In the genomic region with DNA sequence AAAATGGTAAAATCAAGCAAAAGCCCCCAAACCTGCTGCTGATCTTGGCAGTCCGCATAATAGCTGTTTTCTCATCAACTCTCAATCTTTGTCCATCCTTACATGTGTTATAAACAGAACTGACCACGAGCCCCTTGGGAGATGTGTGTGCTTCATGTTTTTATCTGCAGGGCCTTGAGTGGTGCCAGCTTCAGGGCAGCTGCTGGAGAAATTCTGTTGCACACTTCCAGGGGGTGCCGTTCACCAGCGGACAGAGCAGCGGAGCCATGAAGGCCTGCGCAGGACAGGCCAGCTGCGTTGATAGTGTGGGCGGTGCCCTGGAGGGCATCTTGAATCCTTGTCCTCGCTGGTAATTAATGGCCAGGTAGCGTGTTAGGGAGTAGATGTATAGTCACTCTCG, we compare ENCODE assay signal across 13 cellular contexts. TPM values are rescaled to one million over a fixed set of nuclear protein-coding genes. Genes with fewer than 3 reads are reported as not detected.
A peak's percentile ranks its signal among the peaks of the same experiment; 100 is the strongest.
DNase-seq lines count a peak whose midpoint lies in the region; ATAC-seq and TF ChIP-seq lines count a peak whose summit lies in the region.
"Had no signal": no experiment of that assay in that cellular context is flagged by ENCODE, and none has a peak within 500 bp of the region (broad histone marks: within the 10 kb centered on the region; RNA-seq: fewer than 3 reads in every experiment).

No MANE protein-coding gene starts in this region.

- no peak overlapping the region for H3K4me3 ChIP-seq in cardiac fibroblast (replicated peaks in 1 of 2; ENCODE audit: low read depth in 2 of 2, low read length in 2 of 2)
- H3K4me3 ChIP-seq in lower lobe of right lung = no peak overlapping the region
- H3K4me3 ChIP-seq: SK-N-MC had no signal

- peaks cover 13% of the 10 kb centered on the region for H3K36me3 ChIP-seq in lower lobe of right lung

- H3K27me3 ChIP-seq in lower lobe of right lung (ENCODE audit: low read depth) = no peaks in the 10 kb centered on the region

- H3K4me1 ChIP-seq in lower lobe of right lung = peaks cover 64% of the 10 kb centered on the region

- H3K9me3 ChIP-seq in lower lobe of right lung = no peaks in the 10 kb centered on the region

- H3K4me1 Mint-ChIP-seq in IgD-negative memory B cell = peaks cover 40 to 55% (median 44%) of the 10 kb centered on the region in 3 donors
- H3K4me1 Mint-ChIP-seq in stimulated activated naive B cell treated with anti-CD40 and anti-IgM and Interleukin-4, amounts not matched to agents 10 μg/mL and 1 μg/mL and 100 μg/mL, for 72 hours = peaks cover 55 to 82% of the 10 kb centered on the region in 2 donors
- H3K4me1 Mint-ChIP-seq in activated T-cell treated with anti-CD3 and anti-CD28 coated beads, Interleukin-2, amount 50 U/mL, for 4 hours (ENCODE audit: low read depth) = peaks cover 54% of the 10 kb centered on the region

- no peak for ATAC-seq in lower lobe of right lung
- peak; percentile 56 to 59 for ATAC-seq in stimulated activated naive B cell treated with anti-CD40 and anti-IgM and Interleukin-4, amounts not matched to agents 10 μg/mL and 1 μg/mL and 100 μg/mL, for 72 hours (replicated peaks)
- no peak for ATAC-seq in activated T-cell treated with anti-CD3 and anti-CD28 coated beads, Interleukin-2, amount 50 U/mL, for 4 hours
- ATAC-seq: stimulated activated naive CD8-positive, alpha-beta T cell treated with anti-CD3 and anti-CD28 coated beads, Interleukin-15, amount 100 ng/mL, for 72 hours had no signal

- no peaks in the 10 kb centered on the region for H3K36me3 Mint-ChIP-seq in IgD-negative memory B cell
- H3K36me3 Mint-ChIP-seq in stimulated activated naive B cell treated with anti-CD40 and anti-IgM and Interleukin-4, amounts not matched to agents 10 μg/mL and 1 μg/mL and 100 μg/mL, for 72 hours = peaks cover 10 to 30% of the 10 kb centered on the region in 2 donors
- H3K36me3 Mint-ChIP-seq in activated T-cell treated with anti-CD3 and anti-CD28 coated beads, Interleukin-2, amount 50 U/mL, for 4 hours (ENCODE audit: insufficient read depth) = peaks cover 7% of the 10 kb centered on the region

- peak overlapping the region in 2 of 3 donors; percentile 23 to 74 for H3K27ac Mint-ChIP-seq in IgD-negative memory B cell
- H3K27ac Mint-ChIP-seq in stimulated activated naive B cell treated with anti-CD40 and anti-IgM and Interleukin-4, amounts not matched to agents 10 μg/mL and 1 μg/mL and 100 μg/mL, for 72 hours = peak overlapping the region; percentile 67
- H3K27ac Mint-ChIP-seq: activated naive CD4-positive, alpha-beta T cell treated with anti-CD3 and anti-CD28 coated beads for 36 hours had no signal

- intact Hi-C loops in lower lobe of right lung (cut with DNase I) = no loop called here

- peak overlapping the region; percentile 27 for H3K27ac ChIP-seq in lower lobe of right lung
- H3K27ac ChIP-seq: SK-N-MC had no signal

- peak overlapping the region in 1 of 4 donors; percentile 73 for H3K4me3 Mint-ChIP-seq in IgD-negative memory B cell
- H3K4me3 Mint-ChIP-seq in stimulated activated naive B cell treated with anti-CD40 and anti-IgM and Interleukin-4, amounts not matched to agents 10 μg/mL and 1 μg/mL and 100 μg/mL, for 72 hours = peak overlapping the region; percentile 2 to 39
- no peak overlapping the region for H3K4me3 Mint-ChIP-seq in activated T-cell treated with anti-CD3 and anti-CD28 coated beads, Interleukin-2, amount 50 U/mL, for 4 hours
- H3K4me3 Mint-ChIP-seq: activated naive CD4-positive, alpha-beta T cell treated with anti-CD3 and anti-CD28 coated beads for 36 hours; stimulated activated naive CD8-positive, alpha-beta T cell treated with anti-CD3 and anti-CD28 coated beads, Interleukin-15, amount 100 ng/mL, for 72 hours had no signal

- DNase-seq in cardiac fibroblast (ENCODE audit: low read depth in 2 of 2) = peak; percentile 43 to 52
- no peak for DNase-seq in lower lobe of right lung
- no peak for DNase-seq in stimulated activated naive B cell treated with anti-CD40 and anti-IgM and Interleukin-4, amounts not matched to agents 10 μg/mL and 1 μg/mL and 100 μg/mL, for 72 hours
- no peak for DNase-seq in GM19240 (ENCODE audit: insufficient read length, low spot score)
- DNase-seq in mucosa of gallbladder (ENCODE audit: low spot score) = no peak
- DNase-seq in activated T-cell treated with anti-CD3 and anti-CD28 coated beads, Interleukin-2, amount 50 U/mL, for 4 hours = no peak
- DNase-seq: activated naive CD4-positive, alpha-beta T cell treated with anti-CD3 and anti-CD28 coated beads for 36 hours; cerebellar nuclear complex; NK-92 treated with Interleukin-12 subunit alpha and Interleukin-12 subunit beta, amount 100 ng/mL, for 24 hours; stimulated activated CD4-positive, alpha-beta T cell treated with anti-CD3 and anti-CD28 coated beads, Interleukin-4, amount 100 ng/mL, for 4 hours; stimulated activated naive CD8-positive, alpha-beta T cell treated with anti-CD3 and anti-CD28 coated beads, Interleukin-15, amount 100 ng/mL, for 72 hours had no signal

- no peaks in the 10 kb centered on the region for H3K9me3 Mint-ChIP-seq in IgD-negative memory B cell
- no peaks in the 10 kb centered on the region for H3K9me3 Mint-ChIP-seq in stimulated activated naive B cell treated with anti-CD40 and anti-IgM and Interleukin-4, amounts not matched to agents 10 μg/mL and 1 μg/mL and 100 μg/mL, for 72 hours
- H3K9me3 Mint-ChIP-seq in activated T-cell treated with anti-CD3 and anti-CD28 coated beads, Interleukin-2, amount 50 U/mL, for 4 hours = no peaks in the 10 kb centered on the region
- H3K9me3 Mint-ChIP-seq: activated naive CD4-positive, alpha-beta T cell treated with anti-CD3 and anti-CD28 coated beads for 36 hours; stimulated activated naive CD8-positive, alpha-beta T cell treated with anti-CD3 and anti-CD28 coated beads, Interleukin-15, amount 100 ng/mL, for 72 hours had no signal

- H3K27me3 Mint-ChIP-seq in IgD-negative memory B cell = no peaks in the 10 kb centered on the region
- no peaks in the 10 kb centered on the region for H3K27me3 Mint-ChIP-seq in stimulated activated naive B cell treated with anti-CD40 and anti-IgM and Interleukin-4, amounts not matched to agents 10 μg/mL and 1 μg/mL and 100 μg/mL, for 72 hours
- H3K27me3 Mint-ChIP-seq in activated T-cell treated with anti-CD3 and anti-CD28 coated beads, Interleukin-2, amount 50 U/mL, for 4 hours (ENCODE audit: low read depth) = no peaks in the 10 kb centered on the region
- H3K27me3 Mint-ChIP-seq: stimulated activated naive CD8-positive, alpha-beta T cell treated with anti-CD3 and anti-CD28 coated beads, Interleukin-15, amount 100 ng/mL, for 72 hours had no signal

- TF ChIP-seq CTCF in cardiac fibroblast (IDR thresholded peaks at IDR 0.05; ENCODE audit: low read depth, low read length) (no peak), lower lobe of right lung (IDR thresholded peaks at IDR 0.05) (no peak)

RNA-seq across cellular contexts. Expression of a gene that starts 20.1 kb away (rescaled TPM):
- polyA plus RNA-seq in IgD-negative memory B cell = 14.4 TPM
- total RNA-seq in lower lobe of right lung (232 TPM), mucosa of gallbladder (263 TPM)
- 100 to 1,000 TPM; 121 to 132 (median 132) TPM for total RNA-seq in activated T-cell treated with anti-CD3 and anti-CD28 coated beads, Interleukin-2, amount 50 U/mL, for 4 hours

Comparison
In these comparisons a context has a peak if more than half of its experiments do, and no peak if none do; other contexts are left out.
1. DNase-seq: peak in cardiac fibroblast (2 of 2); none in lower lobe of right lung (single experiment), stimulated activated naive B cell treated with anti-CD40 and anti-IgM and Interleukin-4, amounts not matched to agents 10 μg/mL and 1 μg/mL and 100 μg/mL, for 72 hours (single experiment), GM19240 (single experiment), mucosa of gallbladder (single experiment) and activated T-cell treated with anti-CD3 and anti-CD28 coated beads, Interleukin-2, amount 50 U/mL, for 4 hours (single experiment).
2. ATAC-seq: peak in stimulated activated naive B cell treated with anti-CD40 and anti-IgM and Interleukin-4, amounts not matched to agents 10 μg/mL and 1 μg/mL and 100 μg/mL, for 72 hours (2 of 2); none in lower lobe of right lung (0 of 2) and activated T-cell treated with anti-CD3 and anti-CD28 coated beads, Interleukin-2, amount 50 U/mL, for 4 hours (0 of 2).